In genomic region chr10:26725837-26726727, GRCh38 we compare ENCODE assay signal across 8 cellular contexts. TPM values are rescaled to one million over a fixed set of nuclear protein-coding genes. Genes with fewer than 3 reads are reported as not detected.
DNase-seq lines count a peak whose midpoint lies in the region; ATAC-seq and TF ChIP-seq lines count a peak whose summit lies in the region.

No MANE protein-coding gene starts in this region.

- no peak overlapping the region for H3K27ac ChIP-seq in PC-9

- DNase-seq in NCI-H1092 treated with DMSO at 0.1 percent for 48 hours (lab: John Stamatoyannopoulos, UW) (peak; percentile 22), NCI-H1092 (lab: John Stamatoyannopoulos, UW) (no peak), PC-9 (peak in 1 of 2 experiments; percentile 32), head of caudate nucleus (peak; percentile 24 to 88 (median 76)), posterior vena cava (ENCODE audit: low spot score) (peak; percentile 91)
- peak in 1 of 2 donors; percentile 27 for DNase-seq in activated naive CD4-positive, alpha-beta T cell treated with anti-CD3 and anti-CD28 coated beads, Interleukin-2, amount 50 U/mL, for 72 hours (ENCODE audit: low spot score in 2 of 2)

- no TSS peak for BruUV-seq in PC-9 (replicated peaks; lab: Mats Ljungman, UMichigan)

- no peak overlapping the region for H2AFZ ChIP-seq in PC-9

- no peaks in the 10 kb centered on the region for H3K36me3 ChIP-seq in PC-9 (ENCODE audit: low read depth)

- peak; percentile 67 for ATAC-seq in HG03066 (IDR thresholded peaks at IDR 0.05; ENCODE audit: low read depth, unreplicated experiment)
- peak; percentile 47 to 58 for ATAC-seq in activated naive CD4-positive, alpha-beta T cell treated with anti-CD3 and anti-CD28 coated beads, Interleukin-2, amount 50 U/mL, for 72 hours
- ATAC-seq in HG02678 (IDR thresholded peaks at IDR 0.05; ENCODE audit: unreplicated experiment): no peak

- CTCF ChIA-PET in PC-9 (lab: Charles Lee): interaction anchor here (0.6 to 2.1 kb wide), 3 partner anchors 156 to 1423 kb away, joined by 3 to 26 read pairs (median 4); no protein-coding TSS in a partner anchor

- H3K9me3 ChIP-seq in PC-9 (ENCODE audit: insufficient read depth, low read depth): no peaks in the 10 kb centered on the region

- H3K79me2 ChIP-seq in PC-9 (ENCODE audit: low read depth): no peaks in the 10 kb centered on the region

- H3K9me3 Mint-ChIP-seq in activated naive CD4-positive, alpha-beta T cell treated with anti-CD3 and anti-CD28 coated beads, Interleukin-2, amount 50 U/mL, for 72 hours: no peaks in the 10 kb centered on the region

- peak; percentile 83 for TF ChIP-seq CTCF in PC-9 (conservative IDR thresholded peaks at IDR 0.05)

- intact Hi-C loops in PC-9 (cut with micrococcal nuclease; ENCODE audit: unreplicated experiment): loop anchor here (1.0 to 5.0 kb wide), 3 partner anchors 136 to 636 kb away; partner anchors contain the start of gene ABI1
- intact Hi-C loops in head of caudate nucleus (cut with DNase I): loop anchor here (5.0 kb wide), 2 partner anchors 136 to 156 kb away; partner anchors contain the start of gene ABI1
- intact Hi-C loops in posterior vena cava (cut with DNase I): loop anchor here (5.0 kb wide), 2 partner anchors 151 to 156 kb away; no protein-coding TSS in a partner anchor

- peak overlapping the region in 1 of 2 donors; percentile 33 for H3K27ac Mint-ChIP-seq in activated naive CD4-positive, alpha-beta T cell treated with anti-CD3 and anti-CD28 coated beads, Interleukin-2, amount 50 U/mL, for 72 hours

- no peak overlapping the region for H3K4me3 ChIP-seq in PC-9

- peaks cover 11 to 18% of the 10 kb centered on the region in 2 donors for H3K36me3 Mint-ChIP-seq in activated naive CD4-positive, alpha-beta T cell treated with anti-CD3 and anti-CD28 coated beads, Interleukin-2, amount 50 U/mL, for 72 hours

- no peaks in the 10 kb centered on the region for H3K4me1 ChIP-seq in PC-9 (replicated peaks; ENCODE audit: insufficient read depth)

- H4K20me1 ChIP-seq in PC-9 (ENCODE audit: insufficient read depth): no peaks in the 10 kb centered on the region

- no peaks in the 10 kb centered on the region for H3F3A ChIP-seq in PC-9 (ENCODE audit: insufficient read depth, low read depth)

- H3K9me2 ChIP-seq in PC-9 (ENCODE audit: insufficient read depth): no peaks in the 10 kb centered on the region

- H3K4me2 ChIP-seq in PC-9: no peak overlapping the region

- no peaks in the 10 kb centered on the region for H3K27me3 ChIP-seq in PC-9 (ENCODE audit: insufficient read depth, low read depth)

- POLR2A ChIA-PET in PC-9 (lab: Charles Lee; ENCODE audit: unreplicated experiment): interaction anchor here (0.6 kb wide), 2 partner anchors 70 to 516 kb away, joined by 3 read pairs; no protein-coding TSS in a partner anchor

RNA-seq across cellular contexts. Expression of gene PDSS1, which starts 28.6 kb away (rescaled TPM):
- total RNA-seq in PC-9 (2021) (4.5 and 5.6 TPM in 2 replicates), posterior vena cava (1 to 10 TPM; 4.1 to 6.1 TPM)
- 10 to 100 TPM; 11.5 to 17.6 TPM for total RNA-seq in activated naive CD4-positive, alpha-beta T cell treated with anti-CD3 and anti-CD28 coated beads, Interleukin-2, amount 50 U/mL, for 72 hours
